ENCODE assay signal across 1 cellular context in genomic region chr5:6900828-6901227, GRCh38.
TF ChIP-seq lines count a peak whose summit lies in the region.

No MANE protein-coding gene starts in this region.

TF ChIP-seq in GM23338, 12 proteins besides CTCF, POLR2A, EP300 and RAD21:
- TF ChIP-seq EZH2phosphoT487 (IDR thresholded peaks at IDR 0.05; ENCODE audit: unreplicated experiment) = no peak
- TF ChIP-seq JUNB (IDR thresholded peaks at IDR 0.05; ENCODE audit: unreplicated experiment) = no peak
- no peak for TF ChIP-seq ZNF462 (CRISPR knock-in tag; IDR thresholded peaks at IDR 0.05)
- no peak for TF ChIP-seq REST (IDR thresholded peaks at IDR 0.05; ENCODE audit: unreplicated experiment)
- TF ChIP-seq ZNF331 (CRISPR knock-in tag; IDR thresholded peaks at IDR 0.05; ENCODE audit: low read depth) = no peak
- TF ChIP-seq EZH2 (IDR thresholded peaks at IDR 0.05; ENCODE audit: low read depth, unreplicated experiment) = no peak
- no peak for TF ChIP-seq ZNF114 (CRISPR knock-in tag; IDR thresholded peaks at IDR 0.05)
- no peak for TF ChIP-seq ETS1 (IDR thresholded peaks at IDR 0.05)
- TF ChIP-seq POLR2AphosphoS5 (IDR thresholded peaks at IDR 0.05; ENCODE audit: low read depth) = no peak
- no peak for TF ChIP-seq CREB1 (CRISPR knock-in tag; IDR thresholded peaks at IDR 0.05; ENCODE audit: low read depth)
- TF ChIP-seq STAT1 (IDR thresholded peaks at IDR 0.05; ENCODE audit: unreplicated experiment) = no peak
- no peak for TF ChIP-seq NANOG (IDR thresholded peaks at IDR 0.05; ENCODE audit: borderline replicate concordance)
